10 cellular contexts compared by ENCODE assay signal in the genomic region with DNA sequence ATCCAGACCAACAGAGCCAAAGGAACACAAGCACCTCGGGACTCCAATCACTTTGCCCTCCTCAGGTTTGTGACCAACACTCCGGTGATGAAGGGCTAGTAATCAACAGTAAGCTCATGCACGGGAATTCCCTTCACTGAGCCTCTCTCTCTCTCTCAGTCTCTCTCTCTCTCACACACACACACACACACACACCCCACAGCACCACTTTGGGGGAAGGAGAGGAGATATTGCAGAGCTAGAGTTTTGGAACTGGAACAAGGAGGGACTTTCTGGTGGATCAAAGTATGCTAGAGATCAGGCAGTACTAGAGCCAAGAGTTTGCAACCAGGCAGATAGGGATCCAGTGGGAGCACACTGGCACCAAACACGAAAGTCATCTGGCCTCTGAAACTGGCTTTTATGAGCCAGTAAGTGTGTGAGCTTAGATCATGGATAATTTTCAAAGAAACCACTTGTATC.
DNase-seq lines count a peak whose midpoint lies in the region; ATAC-seq and TF ChIP-seq lines count a peak whose summit lies in the region.
"Had no signal": no experiment of that assay in that cellular context is flagged by ENCODE, and none has a peak within 500 bp of the region (broad histone marks: within the 10 kb centered on the region; RNA-seq: fewer than 3 reads in every experiment).

No MANE protein-coding gene starts in this region.

- peaks cover 79% of the 10 kb centered on the region for H3K79me2 ChIP-seq in MM.1S (ENCODE audit: low read length)
- no peaks in the 10 kb centered on the region for H3K79me2 ChIP-seq in PC-3 (ENCODE audit: low read length)

- H3K4me1 ChIP-seq in CD8-positive, alpha-beta memory T cell (ENCODE audit: insufficient read depth, low read length) = peaks cover 99% of the 10 kb centered on the region
- H3K4me1 ChIP-seq in MM.1S (ENCODE audit: low read length) = peaks cover 81% of the 10 kb centered on the region
- peaks cover 9% of the 10 kb centered on the region for H3K4me1 ChIP-seq in PC-3 (ENCODE audit: insufficient read depth, low read length)

- POLR2A ChIA-PET in CD8-positive, alpha-beta memory T cell (lab: Charles Lee) = interaction anchor here (1.0 to 3.2 kb wide), 4 partner anchors 14 to 96 kb away, joined by 3 to 15 read pairs (median 5); no protein-coding TSS in a partner anchor
- POLR2A ChIA-PET in PC-3 (lab: Charles Lee; ENCODE audit: unreplicated experiment) = no interaction called here

- no peaks in the 10 kb centered on the region for H3K36me3 ChIP-seq in CD8-positive, alpha-beta memory T cell (ENCODE audit: insufficient read depth, low read length)
- no peaks in the 10 kb centered on the region for H3K36me3 ChIP-seq in MM.1S (replicated peaks; ENCODE audit: insufficient read depth, low read length)
- no peaks in the 10 kb centered on the region for H3K36me3 ChIP-seq in PC-3 (ENCODE audit: low read depth, low read length)

- CTCF ChIA-PET in CD8-positive, alpha-beta memory T cell (lab: Charles Lee) = interaction anchor here (0.9 to 1.5 kb wide), 3 partner anchors 20 to 25 kb away, joined by 3 to 4 read pairs (median 3); no protein-coding TSS in a partner anchor
- CTCF ChIA-PET in PC-3 (lab: Charles Lee) = no interaction called here

- intact Hi-C loops in sciatic nerve (cut with DNase I) = no loop called here
- intact Hi-C loops in PC-3 (cut with micrococcal nuclease) = no loop called here

- H3K9me3 Mint-ChIP-seq in CD8-positive, alpha-beta memory T cell = peaks cover 0 to 2% (median 0%) of the 10 kb centered on the region in 5 donors
- H3K9me3 Mint-ChIP-seq in activated naive CD8-positive, alpha-beta T cell (ENCODE audit: low read depth) = no peaks in the 10 kb centered on the region

- H2AFZ ChIP-seq in MM.1S (ENCODE audit: low read length) (no peak overlapping the region), PC-3 (ENCODE audit: low read length) (no peak overlapping the region)

- H3K4me3 Mint-ChIP-seq in CD8-positive, alpha-beta memory T cell = peak overlapping the region; percentile 71 to 89 (median 74)
- peak overlapping the region; percentile 82 for H3K4me3 Mint-ChIP-seq in activated naive CD8-positive, alpha-beta T cell

- H3K27me3 ChIP-seq in CD8-positive, alpha-beta memory T cell (ENCODE audit: insufficient read depth, low read length, poor library complexity, severe bottlenecking) = no peaks in the 10 kb centered on the region
- H3K27me3 ChIP-seq in MM.1S (replicated peaks; ENCODE audit: insufficient read depth, low read length) = no peaks in the 10 kb centered on the region
- no peaks in the 10 kb centered on the region for H3K27me3 ChIP-seq in PC-3 (ENCODE audit: low read length)

- H3K4me2 ChIP-seq in MM.1S (ENCODE audit: low read depth, low read length) (no peak overlapping the region), PC-3 (ENCODE audit: low read length) (no peak overlapping the region)

- H3K4me3 ChIP-seq in CD8-positive, alpha-beta memory T cell (ENCODE audit: low read length) = peak overlapping the region; percentile 9
- no peak overlapping the region for H3K4me3 ChIP-seq in MM.1S (ENCODE audit: low read length)
- H3K4me3 ChIP-seq in coronary artery = no peak overlapping the region
- no peak overlapping the region for H3K4me3 ChIP-seq in PC-3 (ENCODE audit: low read length)
- H3K4me3 ChIP-seq: skin epidermis had no signal

- no peaks in the 10 kb centered on the region for H3K9me2 ChIP-seq in MM.1S (replicated peaks; ENCODE audit: insufficient read depth, low read length)
- no peaks in the 10 kb centered on the region for H3K9me2 ChIP-seq in PC-3 (replicated peaks; ENCODE audit: low read length)

- peaks cover 34% of the 10 kb centered on the region for H3F3A ChIP-seq in MM.1S (ENCODE audit: insufficient read depth, low read length)
- no peaks in the 10 kb centered on the region for H3F3A ChIP-seq in PC-3 (ENCODE audit: low read length, unreplicated experiment)

- H3K27ac Mint-ChIP-seq in CD8-positive, alpha-beta memory T cell = peak overlapping the region; percentile 74 to 100 (median 93)
- H3K27ac Mint-ChIP-seq in activated naive CD8-positive, alpha-beta T cell = peak overlapping the region; percentile 98

- no peaks in the 10 kb centered on the region for H3K9me3 ChIP-seq in CD8-positive, alpha-beta memory T cell (ENCODE audit: low read length)
- no peaks in the 10 kb centered on the region for H3K9me3 ChIP-seq in MM.1S (replicated peaks; ENCODE audit: insufficient read depth, low read length)
- no peaks in the 10 kb centered on the region for H3K9me3 ChIP-seq in PC-3 (ENCODE audit: low read length)

- H3K9ac ChIP-seq in MM.1S (ENCODE audit: low read length) = no peak overlapping the region
- no peak overlapping the region for H3K9ac ChIP-seq in PC-3 (ENCODE audit: low read length)

- H4K20me1 ChIP-seq in MM.1S (ENCODE audit: insufficient read depth, low read length) (no peaks in the 10 kb centered on the region), PC-3 (ENCODE audit: low read length) (no peaks in the 10 kb centered on the region)

- H3K4me1 Mint-ChIP-seq in CD8-positive, alpha-beta memory T cell = peaks cover 97 to 99% (median 98%) of the 10 kb centered on the region in 3 donors
- H3K4me1 Mint-ChIP-seq in activated naive CD8-positive, alpha-beta T cell (ENCODE audit: low read depth) = peaks cover 99% of the 10 kb centered on the region

- BruUV-seq in PC-3 (replicated peaks; lab: Mats Ljungman, UMichigan) = no TSS peak

- H3K36me3 Mint-ChIP-seq in CD8-positive, alpha-beta memory T cell = peaks cover 0 to 17% (median 4%) of the 10 kb centered on the region in 3 donors
- H3K36me3 Mint-ChIP-seq in activated naive CD8-positive, alpha-beta T cell = peaks cover 2% of the 10 kb centered on the region

- ATAC-seq in sciatic nerve (peak; percentile 6), PC-3 (no peak)

- TF ChIP-seq CTCF in MM.1S (IDR thresholded peaks at IDR 0.05; ENCODE audit: low read length) = no peak
- TF ChIP-seq CTCF in coronary artery (IDR thresholded peaks at IDR 0.05) = no peak
- TF ChIP-seq CTCF in PC-3 (conservative IDR thresholded peaks at IDR 0.05; ENCODE audit: low read depth, low read length) = no peak

- H3K27me3 Mint-ChIP-seq in CD8-positive, alpha-beta memory T cell = no peaks in the 10 kb centered on the region
- no peaks in the 10 kb centered on the region for H3K27me3 Mint-ChIP-seq in activated naive CD8-positive, alpha-beta T cell

- H3K27ac ChIP-seq in CD8-positive, alpha-beta memory T cell (ENCODE audit: low read depth, low read length) = peak overlapping the region; percentile 15
- H3K27ac ChIP-seq in MM.1S (ENCODE audit: low read length) = peak overlapping the region; percentile 85; the same call in 1 of the 2 replicates
- H3K27ac ChIP-seq in coronary artery = peak overlapping the region in 1 of 2 donors; percentile 78
- no peak overlapping the region for H3K27ac ChIP-seq in PC-3 (ENCODE audit: low read length)

- DNase-seq in CD8-positive, alpha-beta memory T cell = peak in 2 of 5 donors; percentile 15 to 34
- DNase-seq in MM.1S = no peak
- no peak for DNase-seq in sciatic nerve (ENCODE audit: low spot score)
- DNase-seq in NCI-H510A (lab: John Stamatoyannopoulos, UW) = no peak
- no peak for DNase-seq in SKM-1 treated with dmso at 0.1 percent for 144 hours (lab: John Stamatoyannopoulos, UW; ENCODE audit: unreplicated experiment)
- DNase-seq in coronary artery (ENCODE audit: low spot score) = no peak
- no peak for DNase-seq in PC-3
- DNase-seq: NCI-H1417 had no signal
